ENCODE assay signal across 26 cellular contexts in the genomic region with DNA sequence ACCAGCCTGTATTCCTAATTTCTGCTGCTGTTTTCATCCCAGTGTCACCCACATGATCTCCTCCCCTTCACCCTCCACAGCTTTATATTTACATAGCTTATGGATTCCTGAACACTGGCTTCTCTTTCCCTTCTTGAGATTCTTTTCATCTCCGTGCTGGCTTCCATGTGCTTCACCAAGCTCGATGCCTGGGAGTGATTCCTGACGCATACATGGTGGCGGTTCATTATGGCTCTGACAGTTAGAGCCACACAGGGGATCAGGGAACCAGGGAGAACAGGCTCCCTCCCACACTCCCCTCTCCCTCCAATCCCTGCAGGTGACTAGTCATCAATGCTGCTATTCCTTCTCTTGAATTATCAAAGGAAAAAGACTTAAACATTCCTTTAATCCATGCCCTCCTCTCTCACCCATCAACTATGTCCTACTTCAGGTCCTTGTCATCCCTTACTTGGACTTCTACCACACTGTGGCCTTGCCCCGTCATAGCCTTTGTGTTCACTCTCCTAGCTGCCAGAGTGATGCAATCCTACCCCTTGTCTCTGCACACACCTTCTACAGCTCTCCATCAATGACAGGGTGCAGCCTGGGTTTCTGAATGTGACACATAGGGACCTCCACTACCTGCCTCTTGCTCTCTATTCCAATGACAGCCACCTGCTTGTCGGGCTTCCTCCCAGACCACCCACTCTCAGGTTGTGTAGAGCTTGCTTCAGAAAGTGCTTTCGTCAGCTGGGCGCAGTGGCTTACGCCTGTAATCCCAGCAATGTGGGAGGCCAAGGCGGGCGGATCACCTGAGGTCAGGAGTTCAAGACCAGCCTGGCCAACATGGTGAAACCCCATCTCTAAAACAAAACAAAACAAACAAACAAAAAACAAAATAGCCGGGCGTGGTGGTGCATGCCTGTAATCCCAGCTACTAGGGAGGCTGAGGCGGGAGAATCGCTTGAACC. TPM values are rescaled to one million over a fixed set of nuclear protein-coding genes. Genes with fewer than 3 reads are reported as not detected.
DNase-seq lines count a peak whose midpoint lies in the region; ATAC-seq, FAIRE-seq and TF ChIP-seq lines count a peak whose summit lies in the region.
"Had no signal": no experiment of that assay in that cellular context is flagged by ENCODE, and none has a peak within 500 bp of the region (broad histone marks: within the 10 kb centered on the region; RNA-seq: fewer than 3 reads in every experiment).

No MANE protein-coding gene starts in this region.

- H2AK5ac ChIP-seq in IMR-90 (ENCODE audit: low read depth, low read length), result no peak overlapping the region
- H2AK5ac ChIP-seq in H1 (ENCODE audit: low read depth, low read length), result no peak overlapping the region

- H2BK20ac ChIP-seq in IMR-90 (ENCODE audit: low read depth, low read length), result no peak overlapping the region
- no peak overlapping the region for H2BK20ac ChIP-seq in H1 (ENCODE audit: low read length)

- TF ChIP-seq RAD21 in HepG2 (CRISPR knock-in tag; IDR thresholded peaks at IDR 0.05) (no peak), IMR-90 (IDR thresholded peaks at IDR 0.05; ENCODE audit: low read length) (no peak), H1 (IDR thresholded peaks at IDR 0.05 in 1 of 2, conservative IDR thresholded peaks at IDR 0.05 in 1 of 2; ENCODE audit: low read depth in 2 of 2, low read length in 2 of 2) (no peak)

- intact Hi-C loops in HepG2 (cut with micrococcal nuclease; ENCODE audit: unreplicated experiment), result no loop called here
- intact Hi-C loops in right lobe of liver (cut with DNase I), result loop anchor here in 1 of 2 donors (10.0 kb wide), 1 partner anchor 286 kb away; no protein-coding TSS in a partner anchor
- intact Hi-C loops in IMR-90 (cut with micrococcal nuclease), result no loop called here

- H3K79me2 ChIP-seq in HepG2 (ENCODE audit: insufficient read depth, low read length), result no peaks in the 10 kb centered on the region
- no peaks in the 10 kb centered on the region for H3K79me2 ChIP-seq in H1 (ENCODE audit: control insufficient read depth in 1 of 2, insufficient read depth in 2 of 2, low read length in 2 of 2)

- no peak overlapping the region for H4K5ac ChIP-seq in IMR-90 (ENCODE audit: low read depth, low read length)
- H4K5ac ChIP-seq in H1 (ENCODE audit: insufficient read length, low read depth, low read length), result no peak overlapping the region

- H3K4me2 ChIP-seq in HepG2 (ENCODE audit: low read depth, low read length) (no peak overlapping the region), IMR-90 (ENCODE audit: low read depth, low read length) (no peak overlapping the region), H1 (ENCODE audit: insufficient read depth in 1 of 2, low read depth in 2 of 2, low read length in 2 of 2) (no peak overlapping the region)
- H3K4me2 ChIP-seq: A549; BLaER1 treated with 17β-estradiol and CSF1 and Interleukin-3, amounts not matched to agents 10 nM and 100 nM had no signal

- no peak overlapping the region for H3K9ac ChIP-seq in HepG2 (ENCODE audit: insufficient read depth, low read depth, low read length)
- H3K9ac ChIP-seq in IMR-90 (ENCODE audit: low read depth, low read length), result no peak overlapping the region
- H3K9ac ChIP-seq in H1 (replicated peaks in 1 of 4; ENCODE audit: extremely low read depth in 1 of 4, low read depth in 3 of 4, low read length in 3 of 4), result no peak overlapping the region
- H3K9ac ChIP-seq: BLaER1 treated with 17β-estradiol and CSF1 and Interleukin-3, amounts not matched to agents 10 nM and 100 nM had no signal

- H3K4me3 ChIP-seq in HepG2 (replicated peaks in 1 of 3; ENCODE audit: insufficient read depth in 1 of 3, low read depth in 2 of 3, low read length in 3 of 3) (no peak overlapping the region), right lobe of liver (no peak overlapping the region), IMR-90 (ENCODE audit: insufficient read depth, low read depth, low read length) (no peak overlapping the region), H1 (ENCODE audit: extremely low read depth in 1 of 4, insufficient read depth in 2 of 4, low read depth in 3 of 4, low read length in 4 of 4) (no peak overlapping the region)
- H3K4me3 ChIP-seq: A549; BLaER1 treated with 17β-estradiol and CSF1 and Interleukin-3, amounts not matched to agents 10 nM and 100 nM; HAP-1 had no signal

- no peaks in the 10 kb centered on the region for H3K79me1 ChIP-seq in IMR-90 (ENCODE audit: low read depth in 1 of 2, low read length in 2 of 2)
- no peaks in the 10 kb centered on the region for H3K79me1 ChIP-seq in H1 (ENCODE audit: low read depth, low read length)

- no peak overlapping the region for H3K56ac ChIP-seq in IMR-90 (ENCODE audit: extremely low read depth, insufficient read depth, low read length)
- H3K56ac ChIP-seq in H1 (replicated peaks; ENCODE audit: insufficient read length, low read depth, low read length), result no peak overlapping the region

- no peaks in the 10 kb centered on the region for H3K9me1 ChIP-seq in IMR-90 (ENCODE audit: insufficient read depth, low read length)

- TF ChIP-seq CTCF in HepG2 (CRISPR knock-in tag; IDR thresholded peaks at IDR 0.05) (no peak), right lobe of liver (IDR thresholded peaks at IDR 0.05) (no peak), IMR-90 (conservative IDR thresholded peaks at IDR 0.05; ENCODE audit: low read depth, low read length) (no peak), H1 (IDR thresholded peaks at IDR 0.05; ENCODE audit: control extremely low read depth in 1 of 3, insufficient read depth in 1 of 3, low read depth in 1 of 3, low read length in 3 of 3) (no peak)

- no peak; the same call in 2 of the 3 replicates for ATAC-seq in HepG2
- no peak for ATAC-seq in right lobe of liver
- no peak for ATAC-seq in IMR-90 (ENCODE audit: low read depth)
- ATAC-seq in HG03521 (IDR thresholded peaks at IDR 0.05; ENCODE audit: unreplicated experiment), result no peak

- H3K18ac ChIP-seq in IMR-90 (ENCODE audit: low read depth, low read length) (no peak overlapping the region), H1 (ENCODE audit: extremely low read depth, low read length) (peak overlapping the region; percentile 48; the same call in 1 of the 2 replicates)

- TF ChIP-seq POLR2A in HepG2 (IDR thresholded peaks at IDR 0.05; ENCODE audit: insufficient read depth in 1 of 2, low read depth in 2 of 2, low read length in 2 of 2) (no peak), right lobe of liver (IDR thresholded peaks at IDR 0.05) (no peak), IMR-90 (IDR thresholded peaks at IDR 0.05; ENCODE audit: low read depth, low read length) (no peak), H1 (IDR thresholded peaks at IDR 0.05; ENCODE audit: control extremely low read depth in 1 of 2, low read depth in 2 of 2, low read length in 2 of 2) (no peak)

- FAIRE-seq in HepG2 (lab: Jason Lieb, UNC) (no peak), H1 (lab: Jason Lieb, UNC) (no peak)
- FAIRE-seq: A549, GM12891, GM18507, H54 had no signal

- POLR2A ChIA-PET in HepG2 (lab: Yijun Ruan, JAX), result no interaction called here
- POLR2A ChIA-PET in IMR-90 (lab: Charles Lee; ENCODE audit: unreplicated experiment), result no interaction called here
- POLR2A ChIA-PET in H1 (lab: Charles Lee; ENCODE audit: partially characterized antibody), result interaction anchor here (1.3 kb wide), 1 partner anchor 289 kb away, joined by 3 read pairs; no protein-coding TSS in a partner anchor

- H4K91ac ChIP-seq in IMR-90 (ENCODE audit: insufficient read depth, low read depth, low read length) (no peak overlapping the region), H1 (replicated peaks; ENCODE audit: insufficient read length, low read length) (no peak overlapping the region)

- CTCF ChIA-PET in HepG2 (lab: Yijun Ruan, JAX; ENCODE audit: low intra/inter-chr PET ratio, low total read pairs), result interaction anchor here (3.1 kb wide), 1 partner anchor 284 kb away, joined by 53 read pairs; no protein-coding TSS in a partner anchor
- CTCF ChIA-PET in IMR-90 (lab: Yijun Ruan, JAX), result interaction anchor here (1.7 to 2.2 kb wide), 3 partner anchors 8 to 289 kb away, joined by 3 to 10 read pairs (median 4); no protein-coding TSS in a partner anchor
- CTCF ChIA-PET in H1 (lab: Charles Lee; ENCODE audit: partially characterized antibody), result interaction anchor here (0.7 to 15.5 kb wide), 24 partner anchors 8 to 404 kb away, joined by 3 to 343 read pairs (median 6); no protein-coding TSS in a partner anchor

- no peak for DNase-seq in HepG2 (ENCODE audit: low spot score)
- no peak for DNase-seq in right lobe of liver
- DNase-seq in IMR-90, result no peak
- no peak for DNase-seq in H1 (ENCODE audit: low read depth in 1 of 2, low spot score in 2 of 2)
- DNase-seq in midbrain (lab: John Stamatoyannopoulos, UW), result no peak
- no peak for DNase-seq in HT-29 (ENCODE audit: low spot score)
- DNase-seq: 8988T; ACHN; AML-193; BE2C; Calu3; CD4-positive, alpha-beta T cell; COR-L47; DMS53; DMS79 treated with DMSO at 0.1 percent for 48 hours; GF-D8; HFFc6 had no signal

- H3K36me3 ChIP-seq in HepG2 (replicated peaks in 1 of 2; ENCODE audit: control insufficient read depth in 1 of 2, insufficient read depth in 2 of 2, low read length in 2 of 2) (no peaks in the 10 kb centered on the region), right lobe of liver (no peaks in the 10 kb centered on the region), IMR-90 (ENCODE audit: control insufficient read depth, insufficient read depth, low read length) (no peaks in the 10 kb centered on the region), H1 (ENCODE audit: control insufficient read depth in 2 of 4, insufficient read depth in 4 of 4, low read length in 3 of 4) (no peaks in the 10 kb centered on the region)
- H3K36me3 ChIP-seq: BE2C; BLaER1 treated with 17β-estradiol and CSF1 and Interleukin-3, amounts not matched to agents 10 nM and 100 nM; HAP-1 had no signal

- no peak overlapping the region for H2AK9ac ChIP-seq in IMR-90 (replicated peaks; ENCODE audit: low read depth, low read length, poor library complexity)

- WGBS in HepG2 (ENCODE audit: low lambda C conversion rate), result 28% methylated on average over 15 of the region's 15 CpGs
- 56% methylated on average over 13 of the region's 15 CpGs for WGBS in right lobe of liver (ENCODE audit: insufficient coverage, low coverage, low lambda C conversion rate, missing lambda C conversion rate)
- WGBS in IMR-90 (ENCODE audit: extremely low coverage in 2 of 2, insufficient read length in 1 of 2), 2 experiments, result 40% methylated on average over 2 of the region's 15 CpGs; no CpG with 5 or more reads in 1 of the 2 experiments
- 89% methylated on average over 15 of the region's 15 CpGs; no CpG with 5 or more reads in 1 of the 2 experiments for WGBS in H1 (ENCODE audit: extremely low coverage in 1 of 2, insufficient coverage in 1 of 2, insufficient read length in 1 of 2, insufficient replicate concordance in 2 of 2, low coverage in 1 of 2, low lambda C conversion rate in 2 of 2, missing lambda C conversion rate in 1 of 2), 2 experiments

- no peak overlapping the region for H2AFZ ChIP-seq in HepG2 (ENCODE audit: low read length)
- peak overlapping the region; percentile 23 for H2AFZ ChIP-seq in IMR-90 (replicated peaks; ENCODE audit: low read length, poor library complexity)
- H2AFZ ChIP-seq in H1 (ENCODE audit: low read length), result no peak overlapping the region; the same call in 1 of the 2 replicates

- H3K23ac ChIP-seq in IMR-90 (ENCODE audit: low read depth, low read length), result no peak overlapping the region
- H3K23ac ChIP-seq in H1 (ENCODE audit: insufficient read length), result no peak overlapping the region

- in situ Hi-C loops in HepG2 (cut with HindIII; ENCODE audit: extremely low pct_ligation_motif_present, low pct_unique_long_range_greater_than_20kb) (loop anchor here (5.0 kb wide), 1 partner anchor 288 kb away; no protein-coding TSS in a partner anchor), IMR-90 (cut with MboI; ENCODE audit: low sequenced_read_pairs) (no loop called here)

- H4K20me1 ChIP-seq in HepG2 (ENCODE audit: insufficient read depth, low read length), result no peaks in the 10 kb centered on the region
- H4K20me1 ChIP-seq in IMR-90 (ENCODE audit: insufficient read depth, low read length), result no peaks in the 10 kb centered on the region
- H4K20me1 ChIP-seq in H1 (replicated peaks in 1 of 2; ENCODE audit: control insufficient read depth in 1 of 2, insufficient read depth in 2 of 2, low read length in 2 of 2), result no peaks in the 10 kb centered on the region
- H4K20me1 ChIP-seq: BLaER1 treated with 17β-estradiol and CSF1 and Interleukin-3, amounts not matched to agents 10 nM and 100 nM had no signal

- H3K27ac ChIP-seq in HepG2 (ENCODE audit: extremely low read length, insufficient read depth, low read length) (no peak overlapping the region), right lobe of liver (no peak overlapping the region), IMR-90 (ENCODE audit: insufficient read depth, low read length) (no peak overlapping the region), H1 (ENCODE audit: low read depth, low read length) (no peak overlapping the region)
- H3K27ac ChIP-seq: A549; BLaER1 treated with 17β-estradiol and CSF1 and Interleukin-3, amounts not matched to agents 10 nM and 100 nM had no signal

- TF ChIP-seq EP300 in HepG2 (IDR thresholded peaks at IDR 0.05; ENCODE audit: low read depth in 2 of 2, low read length in 2 of 2) (no peak), HepG2 (CRISPR knock-in tag; IDR thresholded peaks at IDR 0.05; ENCODE audit: borderline replicate concordance) (no peak), H1 (IDR thresholded peaks at IDR 0.05; ENCODE audit: borderline replicate concordance in 1 of 2, low read depth in 2 of 2, low read length in 2 of 2) (no peak)

- H2BK120ac ChIP-seq in IMR-90 (ENCODE audit: low read depth, low read length), result no peak overlapping the region
- H2BK120ac ChIP-seq in H1 (replicated peaks; ENCODE audit: low read depth, low read length), result no peak overlapping the region

- H3K23me2 ChIP-seq in H1 (ENCODE audit: low read depth, low read length), result no peaks in the 10 kb centered on the region

- H4K8ac ChIP-seq in IMR-90 (ENCODE audit: low read depth in 2 of 2, low read length in 2 of 2), result no peak overlapping the region
- H4K8ac ChIP-seq in H1 (ENCODE audit: extremely low read depth, insufficient read depth, low read length), result no peak overlapping the region

- H2BK5ac ChIP-seq in IMR-90 (ENCODE audit: low read depth, low read length, poor library complexity, severe bottlenecking) (no peak overlapping the region), H1 (ENCODE audit: low read depth, low read length) (no peak overlapping the region)

- H3K9me3 ChIP-seq in HepG2 (ENCODE audit: low read length) (no peaks in the 10 kb centered on the region), right lobe of liver (no peaks in the 10 kb centered on the region), IMR-90 (ENCODE audit: control insufficient read depth, insufficient read depth, low read length) (no peaks in the 10 kb centered on the region), H1 (ENCODE audit: insufficient read depth in 2 of 2, low read depth in 1 of 2, low read length in 1 of 2) (no peaks in the 10 kb centered on the region)
- H3K9me3 ChIP-seq: A549; BE2C; BLaER1 treated with 17β-estradiol and CSF1 and Interleukin-3, amounts not matched to agents 10 nM and 100 nM; HAP-1 had no signal

- H2BK15ac ChIP-seq in IMR-90 (ENCODE audit: low read depth, low read length) (no peak overlapping the region), H1 (ENCODE audit: low read length) (no peak overlapping the region)

- H3K27me3 ChIP-seq in HepG2 (ENCODE audit: control insufficient read depth in 1 of 2, insufficient read depth in 2 of 2, low read length in 2 of 2), result peaks cover 0 to 1% of the 10 kb centered on the region in 2 experiments; a peak in 2 of 5 replicates
- no peaks in the 10 kb centered on the region for H3K27me3 ChIP-seq in right lobe of liver
- no peaks in the 10 kb centered on the region; the same call in 1 of the 2 replicates for H3K27me3 ChIP-seq in IMR-90 (ENCODE audit: control insufficient read depth, insufficient read depth, low read length)
- no peaks in the 10 kb centered on the region for H3K27me3 ChIP-seq in H1 (replicated peaks in 1 of 4; ENCODE audit: control insufficient read depth in 3 of 4, extremely low read depth in 1 of 4, insufficient read depth in 3 of 4, low read length in 3 of 4)
- H3K27me3 ChIP-seq: BE2C; BLaER1 treated with 17β-estradiol and CSF1 and Interleukin-3, amounts not matched to agents 10 nM and 100 nM had no signal

- H3K4me1 ChIP-seq in HepG2 (ENCODE audit: insufficient read depth, low read length) (no peaks in the 10 kb centered on the region), right lobe of liver (no peaks in the 10 kb centered on the region), IMR-90 (ENCODE audit: control insufficient read depth, insufficient read depth, low read length) (no peaks in the 10 kb centered on the region), H1 (replicated peaks in 1 of 4; ENCODE audit: control insufficient read depth in 3 of 4, insufficient read depth in 4 of 4, low read length in 3 of 4) (no peaks in the 10 kb centered on the region)
- H3K4me1 ChIP-seq: BE2C, HAP-1 had no signal

- dilution Hi-C loops in IMR-90 (cut with HindIII; ENCODE audit: low sequenced_read_pairs, unreplicated experiment), result no loop called here

- H3K14ac ChIP-seq in IMR-90 (replicated peaks; ENCODE audit: low read depth, low read length) (no peak overlapping the region), H1 (ENCODE audit: insufficient read length) (no peak overlapping the region)

- H3K4ac ChIP-seq in IMR-90 (ENCODE audit: low read depth, low read length) (no peak overlapping the region), H1 (replicated peaks; ENCODE audit: insufficient read length, low read depth, low read length) (no peak overlapping the region)

- no TSS peak for BruUV-seq in HepG2 (replicated peaks; lab: Mats Ljungman, UMichigan)
- no TSS peak for BruUV-seq in IMR-90 (replicated peaks; lab: Mats Ljungman, UMichigan)

- 0 out of 2 replicates have a peak overlapping the region, but pooled peaks have one; percentile 27 for H2BK12ac ChIP-seq in H1 (ENCODE audit: low read depth, low read length)

RNA-seq across cellular contexts. Expression of a gene that starts 43.6 kb away (rescaled TPM):
- total RNA-seq in HepG2 (2016; rRNA removed; fragmentation: Illumina TruSeq; extraction: Trizol) (not detected in 2 replicates), right lobe of liver (not detected), IMR-90 (2012; rRNA removed) (not detected in 2 replicates)
- total RNA-seq in HepG2 (2016; cell fraction: cytosol; rRNA removed; fragmentation: Illumina TruSeq; extraction: Trizol; ENCODE audit: low read depth), result not detected in 2 replicates
- not detected in 2 replicates for total RNA-seq in HepG2 (2016; cell fraction: insoluble cytoplasmic fraction; rRNA removed; fragmentation: Illumina TruSeq; extraction: Trizol)
- not detected in 2 replicates for total RNA-seq in HepG2 (2016; cell fraction: membrane; rRNA removed; fragmentation: Illumina TruSeq; extraction: Trizol)
- not detected in 2 replicates for total RNA-seq in HepG2 (2016; cell fraction: nucleus; rRNA removed; fragmentation: Illumina TruSeq; extraction: Trizol)
- polyA plus RNA-seq in HepG2 (2011; rRNA removed) (not detected in 2 replicates), IMR-90 (2012; rRNA removed) (not detected in 2 replicates), H1 (2011; rRNA removed) (not detected in 2 replicates)
- polyA plus RNA-seq in HepG2 (2011; cell fraction: cytosol; rRNA removed), result not detected in 2 replicates
- polyA plus RNA-seq in HepG2 (2011; cell fraction: nucleus; rRNA removed), result not detected in 2 replicates
- polyA plus RNA-seq in HepG2 (2012), result not detected in 2 replicates
- not detected in 2 replicates for polyA plus RNA-seq in HepG2 (2016; cell fraction: cytosol; fragmentation: Illumina TruSeq; extraction: Trizol; ENCODE audit: low read depth)
- not detected in 2 replicates for polyA plus RNA-seq in HepG2 (2016; cell fraction: insoluble cytoplasmic fraction; fragmentation: Illumina TruSeq; extraction: Trizol; ENCODE audit: low read depth)
- not detected in 2 replicates for polyA plus RNA-seq in HepG2 (2016; cell fraction: membrane; fragmentation: Illumina TruSeq; extraction: Trizol; ENCODE audit: low read depth)
- polyA plus RNA-seq in HepG2 (2016; cell fraction: nucleus; fragmentation: Illumina TruSeq; extraction: Trizol; ENCODE audit: insufficient read depth, low read depth), result not detected in 2 replicates
- not detected in 2 replicates for polyA minus RNA-seq in HepG2 (2011; rRNA and poly(A)+ RNA removed; ENCODE audit: low replicate concordance)
- not detected in 2 replicates for polyA minus RNA-seq in HepG2 (2011; cell fraction: cytosol; rRNA and poly(A)+ RNA removed)
- polyA minus RNA-seq in HepG2 (2011; cell fraction: nucleus; rRNA and poly(A)+ RNA removed), result not detected in 2 replicates
- polyA plus RNA-seq in IMR-90 (2012; cell fraction: cytosol; rRNA removed), result not detected in 2 replicates
- not detected in 2 replicates for polyA plus RNA-seq in IMR-90 (2012; cell fraction: nucleus; rRNA removed; ENCODE audit: low replicate concordance)
- not detected in 2 replicates for total RNA-seq in H1 (2021; fragmentation: NEBNext Ultra II Directional; extraction: Animal tissue kit (Norgen Biotek cat#: 25700))
- not detected for polyA plus RNA-seq in H1 (2011; cell fraction: cytosol; rRNA removed)
- polyA plus RNA-seq in H1 (2011; cell fraction: nucleus; rRNA removed), result not detected
- not detected in 4 replicates for polyA plus RNA-seq in H1 (2012, experiment 1 of 2)
- polyA plus RNA-seq in H1 (2012, experiment 2 of 2), result not detected
- not detected for polyA plus RNA-seq in H1 (2013, experiment 1 of 2)
- 0.02 TPM for polyA plus RNA-seq in H1 (2013, experiment 2 of 2)
- polyA minus RNA-seq in H1 (2011; rRNA and poly(A)+ RNA removed), result not detected in 2 replicates
- not detected for polyA minus RNA-seq in H1 (2011; cell fraction: cytosol; rRNA and poly(A)+ RNA removed)
- polyA minus RNA-seq in H1 (2011; cell fraction: nucleus; rRNA and poly(A)+ RNA removed), result not detected
- not detected in 2 replicates for total RNA-seq in HT-29 (2014; rRNA removed; shearing (Covaris generic))
- total RNA-seq: Calu3; CD4-positive, alpha-beta T cell; G401; HFFc6 had no signal
- polyA plus RNA-seq: A549, CD14-positive monocyte had no signal
